In the genomic region with DNA sequence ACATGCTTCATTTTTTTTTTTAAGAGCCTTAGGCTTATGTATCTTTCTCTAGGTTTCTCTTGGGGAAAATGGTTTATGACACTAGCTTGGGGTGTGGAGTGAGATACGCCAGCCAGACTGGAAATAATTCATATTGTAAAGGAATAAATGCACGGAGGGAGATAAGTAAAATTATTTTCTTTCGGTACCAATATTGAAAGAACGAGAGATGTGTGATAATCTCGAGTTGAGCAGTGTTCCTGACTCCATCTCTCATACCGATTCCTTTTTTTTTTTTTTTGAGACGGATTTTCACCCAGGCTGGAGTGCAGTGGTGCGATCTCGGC, we compare ENCODE assay signal across 2 cellular contexts.
TF ChIP-seq lines count a peak whose summit lies in the region.

No MANE protein-coding gene starts in this region.

TF ChIP-seq in A549, 52 proteins besides CTCF, POLR2A, EP300 and RAD21 (continued from another document):
- TF ChIP-seq, protein P1, sequence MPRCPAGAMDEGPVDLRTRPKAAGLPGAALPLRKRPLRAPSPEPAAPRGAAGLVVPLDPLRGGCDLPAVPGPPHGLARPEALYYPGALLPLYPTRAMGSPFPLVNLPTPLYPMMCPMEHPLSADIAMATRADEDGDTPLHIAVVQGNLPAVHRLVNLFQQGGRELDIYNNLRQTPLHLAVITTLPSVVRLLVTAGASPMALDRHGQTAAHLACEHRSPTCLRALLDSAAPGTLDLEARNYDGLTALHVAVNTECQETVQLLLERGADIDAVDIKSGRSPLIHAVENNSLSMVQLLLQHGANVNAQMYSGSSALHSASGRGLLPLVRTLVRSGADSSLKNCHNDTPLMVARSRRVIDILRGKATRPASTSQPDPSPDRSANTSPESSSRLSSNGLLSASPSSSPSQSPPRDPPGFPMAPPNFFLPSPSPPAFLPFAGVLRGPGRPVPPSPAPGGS (IDR thresholded peaks at IDR 0.05), result no peak
- TF ChIP-seq KDM1A (IDR thresholded peaks at IDR 0.05; ENCODE audit: low read depth), result no peak
- no peak for TF ChIP-seq HOXB13 (CRISPR knock-in tag; IDR thresholded peaks at IDR 0.05; ENCODE audit: low read depth)
- TF ChIP-seq SMC3 (IDR thresholded peaks at IDR 0.05), result no peak
- TF ChIP-seq, protein P2, sequence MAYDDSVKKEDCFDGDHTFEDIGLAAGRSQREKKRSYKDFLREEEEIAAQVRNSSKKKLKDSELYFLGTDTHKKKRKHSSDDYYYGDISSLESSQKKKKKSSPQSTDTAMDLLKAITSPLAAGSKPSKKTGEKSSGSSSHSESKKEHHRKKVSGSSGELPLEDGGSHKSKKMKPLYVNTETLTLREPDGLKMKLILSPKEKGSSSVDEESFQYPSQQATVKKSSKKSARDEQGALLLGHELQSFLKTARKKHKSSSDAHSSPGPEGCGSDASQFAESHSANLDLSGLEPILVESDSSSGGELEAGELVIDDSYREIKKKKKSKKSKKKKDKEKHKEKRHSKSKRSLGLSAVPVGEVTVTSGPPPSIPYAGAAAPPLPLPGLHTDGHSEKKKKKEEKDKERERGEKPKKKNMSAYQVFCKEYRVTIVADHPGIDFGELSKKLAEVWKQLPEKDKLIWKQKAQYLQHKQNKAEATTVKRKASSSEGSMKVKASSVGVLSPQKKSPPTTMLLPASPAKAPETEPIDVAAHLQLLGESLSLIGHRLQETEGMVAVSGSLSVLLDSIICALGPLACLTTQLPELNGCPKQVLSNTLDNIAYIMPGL (CRISPR knock-in tag; IDR thresholded peaks at IDR 0.05; ENCODE audit: borderline replicate concordance), result no peak
- no peak for TF ChIP-seq HOXB5 (CRISPR knock-in tag; IDR thresholded peaks at IDR 0.05)
- no peak for TF ChIP-seq KDM5A (IDR thresholded peaks at IDR 0.05)
- TF ChIP-seq ZNF302 (CRISPR knock-in tag; IDR thresholded peaks at IDR 0.05), result no peak
- no peak for TF ChIP-seq HEYL (CRISPR knock-in tag; IDR thresholded peaks at IDR 0.05)
- no peak for TF ChIP-seq MAZ (IDR thresholded peaks at IDR 0.05; ENCODE audit: borderline replicate concordance, low read depth, low read length)
- TF ChIP-seq, protein P3, sequence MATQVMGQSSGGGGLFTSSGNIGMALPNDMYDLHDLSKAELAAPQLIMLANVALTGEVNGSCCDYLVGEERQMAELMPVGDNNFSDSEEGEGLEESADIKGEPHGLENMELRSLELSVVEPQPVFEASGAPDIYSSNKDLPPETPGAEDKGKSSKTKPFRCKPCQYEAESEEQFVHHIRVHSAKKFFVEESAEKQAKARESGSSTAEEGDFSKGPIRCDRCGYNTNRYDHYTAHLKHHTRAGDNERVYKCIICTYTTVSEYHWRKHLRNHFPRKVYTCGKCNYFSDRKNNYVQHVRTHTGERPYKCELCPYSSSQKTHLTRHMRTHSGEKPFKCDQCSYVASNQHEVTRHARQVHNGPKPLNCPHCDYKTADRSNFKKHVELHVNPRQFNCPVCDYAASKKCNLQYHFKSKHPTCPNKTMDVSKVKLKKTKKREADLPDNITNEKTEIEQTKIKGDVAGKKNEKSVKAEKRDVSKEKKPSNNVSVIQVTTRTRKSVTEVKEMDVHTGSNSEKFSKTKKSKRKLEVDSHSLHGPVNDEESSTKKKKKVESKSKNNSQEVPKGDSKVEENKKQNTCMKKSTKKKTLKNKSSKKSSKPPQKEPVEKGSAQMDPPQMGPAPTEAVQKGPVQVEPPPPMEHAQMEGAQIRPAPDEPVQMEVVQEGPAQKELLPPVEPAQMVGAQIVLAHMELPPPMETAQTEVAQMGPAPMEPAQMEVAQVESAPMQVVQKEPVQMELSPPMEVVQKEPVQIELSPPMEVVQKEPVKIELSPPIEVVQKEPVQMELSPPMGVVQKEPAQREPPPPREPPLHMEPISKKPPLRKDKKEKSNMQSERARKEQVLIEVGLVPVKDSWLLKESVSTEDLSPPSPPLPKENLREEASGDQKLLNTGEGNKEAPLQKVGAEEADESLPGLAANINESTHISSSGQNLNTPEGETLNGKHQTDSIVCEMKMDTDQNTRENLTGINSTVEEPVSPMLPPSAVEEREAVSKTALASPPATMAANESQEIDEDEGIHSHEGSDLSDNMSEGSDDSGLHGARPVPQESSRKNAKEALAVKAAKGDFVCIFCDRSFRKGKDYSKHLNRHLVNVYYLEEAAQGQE (IDR thresholded peaks at IDR 0.05), result no peak
- TF ChIP-seq, protein P4, sequence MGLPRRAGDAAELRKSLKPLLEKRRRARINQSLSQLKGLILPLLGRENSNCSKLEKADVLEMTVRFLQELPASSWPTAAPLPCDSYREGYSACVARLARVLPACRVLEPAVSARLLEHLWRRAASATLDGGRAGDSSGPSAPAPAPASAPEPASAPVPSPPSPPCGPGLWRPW (IDR thresholded peaks at IDR 0.05), result no peak
- no peak for TF ChIP-seq NFE2L2 (conservative IDR thresholded peaks at IDR 0.05; ENCODE audit: low read length)

TF ChIP-seq in IMR-90, 13 proteins besides CTCF, POLR2A, EP300 and RAD21 (continued from another document):
- TF ChIP-seq, protein P5, sequence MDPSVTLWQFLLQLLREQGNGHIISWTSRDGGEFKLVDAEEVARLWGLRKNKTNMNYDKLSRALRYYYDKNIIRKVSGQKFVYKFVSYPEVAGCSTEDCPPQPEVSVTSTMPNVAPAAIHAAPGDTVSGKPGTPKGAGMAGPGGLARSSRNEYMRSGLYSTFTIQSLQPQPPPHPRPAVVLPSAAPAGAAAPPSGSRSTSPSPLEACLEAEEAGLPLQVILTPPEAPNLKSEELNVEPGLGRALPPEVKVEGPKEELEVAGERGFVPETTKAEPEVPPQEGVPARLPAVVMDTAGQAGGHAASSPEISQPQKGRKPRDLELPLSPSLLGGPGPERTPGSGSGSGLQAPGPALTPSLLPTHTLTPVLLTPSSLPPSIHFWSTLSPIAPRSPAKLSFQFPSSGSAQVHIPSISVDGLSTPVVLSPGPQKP (IDR thresholded peaks at IDR 0.05; ENCODE audit: borderline replicate concordance, low read depth, low read length), result no peak
- TF ChIP-seq RFX5 (IDR thresholded peaks at IDR 0.05; ENCODE audit: low read depth, low read length) (no peak), FOS (IDR thresholded peaks at IDR 0.05; ENCODE audit: low read depth, low read length) (no peak), MAFK (IDR thresholded peaks at IDR 0.05; ENCODE audit: low read depth, low read length) (no peak), MAZ (IDR thresholded peaks at IDR 0.05; ENCODE audit: borderline replicate concordance, low read depth, low read length) (no peak), NFE2L2 (IDR thresholded peaks at IDR 0.05; ENCODE audit: low read depth, low read length) (no peak)
TF ChIP-seq in IMR-90: peak in this region for 0.
